In the genomic region with DNA sequence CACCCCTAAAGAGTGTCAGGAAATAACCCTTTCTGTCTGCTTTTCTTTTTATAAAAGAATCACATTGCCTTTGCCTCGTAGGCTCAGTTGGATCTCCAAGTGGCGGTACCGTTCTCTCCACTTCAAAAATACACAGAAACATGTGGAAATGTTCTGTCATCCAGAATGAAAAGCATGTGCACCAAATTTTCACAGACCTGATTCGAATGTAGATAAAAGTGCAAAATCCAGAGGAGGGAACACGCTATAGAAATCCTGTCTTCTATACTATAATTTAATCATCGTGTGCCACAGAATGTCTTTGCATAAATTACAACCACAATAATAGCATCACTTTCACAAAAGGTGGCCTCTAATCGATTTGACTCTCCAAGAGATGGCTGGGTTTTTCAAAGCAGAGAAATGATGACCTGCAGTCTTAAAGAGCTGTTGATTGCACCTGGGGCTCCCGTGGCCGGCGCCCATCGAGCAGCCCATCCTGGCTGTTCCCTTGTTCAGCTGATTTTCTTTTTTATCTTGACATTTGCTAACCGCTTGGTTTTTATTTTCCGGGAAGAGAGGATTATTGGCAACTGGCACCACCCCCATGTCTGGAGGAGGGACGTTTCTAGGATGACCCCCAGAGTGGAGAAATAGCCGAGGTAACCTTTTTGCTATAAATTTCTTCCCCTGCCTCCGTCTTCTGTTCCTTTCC, we compare ENCODE assay signal across 19 cellular contexts.
DNase-seq lines count a peak whose midpoint lies in the region; ATAC-seq and TF ChIP-seq lines count a peak whose summit lies in the region.
"Had no signal": no experiment of that assay in that cellular context is flagged by ENCODE, and none has a peak within 500 bp of the region (broad histone marks: within the 10 kb centered on the region; RNA-seq: fewer than 3 reads in every experiment).

No MANE protein-coding gene starts in this region.

- no peaks in the 10 kb centered on the region for H4K20me1 ChIP-seq in Karpas-422 (ENCODE audit: insufficient read depth, low read depth, low read length)
- H4K20me1 ChIP-seq: BLaER1 treated with 17β-estradiol and CSF1 and Interleukin-3, amounts not matched to agents 10 nM and 100 nM had no signal

- no peak for DNase-seq in BE2C
- DNase-seq in Karpas-422: no peak
- peak in 4 of 61 donors; percentile 28 to 47 (median 37) for DNase-seq in caudate nucleus (lab: John Stamatoyannopoulos, UW)
- DNase-seq in activated CD8-positive, alpha-beta T cell treated with anti-CD3 and anti-CD28 coated beads, Interleukin-2, amount 10 ng/mL, durations not matched to agents 7 days and 5 days: no peak
- DNase-seq in NCI-H526 treated with DMSO at 0.1 percent for 48 hours (lab: John Stamatoyannopoulos, UW): no peak
- DNase-seq in sciatic nerve (ENCODE audit: low spot score): no peak
- DNase-seq in NCI-H82 treated with DMSO at 0.1 percent for 48 hours (lab: John Stamatoyannopoulos, UW; ENCODE audit: unreplicated experiment): no peak
- DNase-seq: activated CD4-positive, alpha-beta T cell treated with anti-CD3 and anti-CD28 coated beads, Interleukin-2, amount 50 U/mL, for 1 hour; naive thymus-derived CD8-positive, alpha-beta T cell had no signal

- H3K27me3 ChIP-seq in BE2C (no peaks in the 10 kb centered on the region), Karpas-422 (ENCODE audit: low read length) (no peaks in the 10 kb centered on the region)
- H3K27me3 ChIP-seq: MG63, vagina had no signal

- peak overlapping the region; percentile 46 for H3K4me2 ChIP-seq in Karpas-422 (ENCODE audit: low read depth, low read length, poor library complexity, severe bottlenecking)

- H3K36me3 Mint-ChIP-seq in nephron (ENCODE audit: low read depth): no peaks in the 10 kb centered on the region
- H3K36me3 Mint-ChIP-seq in activated CD8-positive, alpha-beta T cell treated with anti-CD3 and anti-CD28 coated beads, Interleukin-2, amount 10 ng/mL, durations not matched to agents 7 days and 5 days (ENCODE audit: low read depth): no peaks in the 10 kb centered on the region
- H3K36me3 Mint-ChIP-seq: activated naive CD8-positive, alpha-beta T cell treated with anti-CD3 and anti-CD28 coated beads for 36 hours; naive thymus-derived CD8-positive, alpha-beta T cell had no signal

- peak overlapping the region; percentile 59; the same call in 1 of the 2 replicates for H3K9ac ChIP-seq in Karpas-422 (ENCODE audit: low read length)

- CTCF ChIA-PET in activated CD8-positive, alpha-beta T cell treated with anti-CD3 and anti-CD28 coated beads, Interleukin-2, amount 10 ng/mL, durations not matched to agents 7 days and 5 days (lab: Charles Lee): no interaction called here

- H3K27ac ChIP-seq in Karpas-422 (ENCODE audit: low read length): no peak overlapping the region
- peak overlapping the region; percentile 79 for H3K27ac ChIP-seq in caudate nucleus (ENCODE audit: low read depth, low read length)
- H3K27ac ChIP-seq: BLaER1 treated with 17β-estradiol and CSF1 and Interleukin-3, amounts not matched to agents 10 nM and 100 nM; SK-N-MC; suprapubic skin; vagina had no signal

- no peaks in the 10 kb centered on the region for H3K9me3 ChIP-seq in BE2C
- H3K9me3 ChIP-seq in Karpas-422 (ENCODE audit: low read length): no peaks in the 10 kb centered on the region
- H3K9me3 ChIP-seq: BLaER1 treated with 17β-estradiol and CSF1 and Interleukin-3, amounts not matched to agents 10 nM and 100 nM; MG63; suprapubic skin; vagina had no signal

- H2AFZ ChIP-seq in Karpas-422 (ENCODE audit: low read length): peak overlapping the region; percentile 83

- ATAC-seq in activated CD8-positive, alpha-beta T cell treated with anti-CD3 and anti-CD28 coated beads, Interleukin-2, amount 10 ng/mL, durations not matched to agents 7 days and 5 days: no peak
- no peak for ATAC-seq in sciatic nerve
- ATAC-seq: left lobe of liver; naive thymus-derived CD8-positive, alpha-beta T cell had no signal

- POLR2A ChIA-PET in activated CD8-positive, alpha-beta T cell treated with anti-CD3 and anti-CD28 coated beads, Interleukin-2, amount 10 ng/mL, durations not matched to agents 7 days and 5 days (lab: Charles Lee): no interaction called here

- no peaks in the 10 kb centered on the region for H3K79me2 ChIP-seq in Karpas-422 (ENCODE audit: low read length)

- intact Hi-C loops in sciatic nerve (cut with DNase I): no loop called here

- peak overlapping the region; percentile 60 to 83 (median 76) for H3K4me3 Mint-ChIP-seq in nephron
- H3K4me3 Mint-ChIP-seq in activated CD8-positive, alpha-beta T cell treated with anti-CD3 and anti-CD28 coated beads, Interleukin-2, amount 10 ng/mL, durations not matched to agents 7 days and 5 days: no peak overlapping the region
- H3K4me3 Mint-ChIP-seq: T-helper 2 cell treated with Interferon-gamma antibody and Interleukin-4, amounts not matched to agents 5 μg/mL and 100 μg/mL, for 36 hours had no signal

- H3K4me1 Mint-ChIP-seq in nephron: peaks cover 23% of the 10 kb centered on the region
- peaks cover 2% of the 10 kb centered on the region for H3K4me1 Mint-ChIP-seq in activated CD8-positive, alpha-beta T cell treated with anti-CD3 and anti-CD28 coated beads, Interleukin-2, amount 10 ng/mL, durations not matched to agents 7 days and 5 days (ENCODE audit: low read depth)
- H3K4me1 Mint-ChIP-seq: activated naive CD8-positive, alpha-beta T cell treated with anti-CD3 and anti-CD28 coated beads for 36 hours had no signal

- no peaks in the 10 kb centered on the region for H3K36me3 ChIP-seq in BE2C
- no peaks in the 10 kb centered on the region for H3K36me3 ChIP-seq in Karpas-422 (ENCODE audit: insufficient read depth, low read length)
- H3K36me3 ChIP-seq: BLaER1 treated with 17β-estradiol and CSF1 and Interleukin-3, amounts not matched to agents 10 nM and 100 nM; MG63; suprapubic skin; vagina; WERI-Rb-1 had no signal

- H3K4me3 ChIP-seq in BE2C (ENCODE audit: low read depth, low read length) (peak overlapping the region; percentile 52), Karpas-422 (ENCODE audit: low read length) (peak overlapping the region; percentile 60)
- H3K4me3 ChIP-seq: vagina had no signal

- no peaks in the 10 kb centered on the region for H3K9me3 Mint-ChIP-seq in nephron
- no peaks in the 10 kb centered on the region for H3K9me3 Mint-ChIP-seq in activated CD8-positive, alpha-beta T cell treated with anti-CD3 and anti-CD28 coated beads, Interleukin-2, amount 10 ng/mL, durations not matched to agents 7 days and 5 days (ENCODE audit: insufficient read depth)
- H3K9me3 Mint-ChIP-seq: activated naive CD8-positive, alpha-beta T cell treated with anti-CD3 and anti-CD28 coated beads for 36 hours; T-helper 2 cell treated with Interferon-gamma antibody and Interleukin-4, amounts not matched to agents 5 μg/mL and 100 μg/mL, for 36 hours had no signal

- TF ChIP-seq CTCF in BE2C (IDR thresholded peaks at IDR 0.05; ENCODE audit: low read depth, low read length) (no peak), nephron (IDR thresholded peaks at IDR 0.05; ENCODE audit: unreplicated experiment in 3 of 3) (no peak)

- H3K27ac Mint-ChIP-seq in nephron: peak overlapping the region; percentile 18 to 87 (median 41)
- no peak overlapping the region for H3K27ac Mint-ChIP-seq in activated CD8-positive, alpha-beta T cell treated with anti-CD3 and anti-CD28 coated beads, Interleukin-2, amount 10 ng/mL, durations not matched to agents 7 days and 5 days
- H3K27ac Mint-ChIP-seq: activated naive CD8-positive, alpha-beta T cell treated with anti-CD3 and anti-CD28 coated beads for 36 hours; naive thymus-derived CD8-positive, alpha-beta T cell; T-helper 2 cell treated with Interferon-gamma antibody and Interleukin-4, amounts not matched to agents 5 μg/mL and 100 μg/mL, for 36 hours had no signal

- H3K4me1 ChIP-seq in BE2C (peaks cover 3% of the 10 kb centered on the region; the same call in 1 of the 2 replicates), Karpas-422 (ENCODE audit: low read length) (peaks cover 45% of the 10 kb centered on the region)
- H3K4me1 ChIP-seq: vagina had no signal

- peaks cover 66% of the 10 kb centered on the region for H3K27me3 Mint-ChIP-seq in nephron (ENCODE audit: low read depth)
- H3K27me3 Mint-ChIP-seq in activated CD8-positive, alpha-beta T cell treated with anti-CD3 and anti-CD28 coated beads, Interleukin-2, amount 10 ng/mL, durations not matched to agents 7 days and 5 days (ENCODE audit: low read depth): no peaks in the 10 kb centered on the region

- no peaks in the 10 kb centered on the region for H3K9me2 ChIP-seq in Karpas-422 (replicated peaks; ENCODE audit: insufficient read depth, low read length)
